ENCODE assay signal across 1 cellular context in genomic region chr12:64403708-64404469, GRCh38.
TF ChIP-seq lines count a peak whose summit lies in the region.

XPOT (plus strand) TSS chr12:64404392; CDS start chr12:64410036, 5,644 bp downstream.

TF ChIP-seq in HepG2, 621 proteins besides CTCF, POLR2A, EP300 and RAD21 (continued from another document and continues in another):
- TF ChIP-seq IRX3 (CRISPR knock-in tag; IDR thresholded peaks at IDR 0.05; ENCODE audit: borderline replicate concordance, low read depth) = no peak
- TF ChIP-seq ZNF580 (CRISPR knock-in tag; IDR thresholded peaks at IDR 0.05; ENCODE audit: borderline replicate concordance, low read depth) = no peak
- no peak for TF ChIP-seq ZNF619 (CRISPR knock-in tag; IDR thresholded peaks at IDR 0.05)
- no peak for TF ChIP-seq KLF12 (CRISPR knock-in tag; IDR thresholded peaks at IDR 0.05; ENCODE audit: borderline replicate concordance)
- TF ChIP-seq TAF1 (CRISPR knock-in tag; IDR thresholded peaks at IDR 0.05) = no peak
- TF ChIP-seq ZNF512 (CRISPR knock-in tag; IDR thresholded peaks at IDR 0.05) = no peak
- peak; percentile 62 for TF ChIP-seq ZNF605 (CRISPR knock-in tag; IDR thresholded peaks at IDR 0.05)
- no peak for TF ChIP-seq DNMT1 (CRISPR knock-in tag; IDR thresholded peaks at IDR 0.05)
- no peak for TF ChIP-seq ZNF572 (CRISPR knock-in tag; IDR thresholded peaks at IDR 0.05)
- 0 out of 2 replicates have a peak, but pooled peaks have one; percentile 30 for TF ChIP-seq CHD2 (IDR thresholded peaks at IDR 0.05; ENCODE audit: low read depth, low read length)
- peak; percentile 77 for TF ChIP-seq SUZ12 (IDR thresholded peaks at IDR 0.05; ENCODE audit: low read depth, low read length)
- TF ChIP-seq NR2C2 (CRISPR knock-in tag; IDR thresholded peaks at IDR 0.05; ENCODE audit: borderline replicate concordance) = 0 out of 2 replicates have a peak, but pooled peaks have one; percentile 45
- no peak for TF ChIP-seq CSRNP1 (CRISPR knock-in tag; IDR thresholded peaks at IDR 0.05)
- TF ChIP-seq BRF2 (CRISPR knock-in tag; IDR thresholded peaks at IDR 0.05) = no peak
- TF ChIP-seq ZMAT3 (CRISPR knock-in tag; conservative IDR thresholded peaks at IDR 0.05) = no peak; the same call in 1 of the 2 replicates
- no peak for TF ChIP-seq CHD4 (IDR thresholded peaks at IDR 0.05; ENCODE audit: borderline replicate concordance, low read length)
- no peak for TF ChIP-seq FOXO1 (CRISPR knock-in tag; IDR thresholded peaks at IDR 0.05)
- peak; percentile 89; the same call in 1 of the 2 replicates for TF ChIP-seq SIN3A (IDR thresholded peaks at IDR 0.05; ENCODE audit: borderline replicate concordance, low read depth, low read length)
- TF ChIP-seq U2AF2 (IDR thresholded peaks at IDR 0.05; ENCODE audit: low read depth, low read length) = no peak
- no peak for TF ChIP-seq HMGXB4 (CRISPR knock-in tag; IDR thresholded peaks at IDR 0.05; ENCODE audit: borderline replicate concordance in 1 of 2, low read depth in 1 of 2)
- TF ChIP-seq BRD4 (CRISPR knock-in tag; IDR thresholded peaks at IDR 0.05) = 0 out of 2 replicates have a peak, but pooled peaks have one; percentile 8
- TF ChIP-seq ZHX1 (CRISPR knock-in tag; IDR thresholded peaks at IDR 0.05; ENCODE audit: low read depth) = no peak
- no peak for TF ChIP-seq ZMYM2 (CRISPR knock-in tag; IDR thresholded peaks at IDR 0.05)
- no peak for TF ChIP-seq ZFYVE20 (CRISPR knock-in tag; IDR thresholded peaks at IDR 0.05; ENCODE audit: borderline replicate concordance, low read depth)
- peak; percentile 34; the same call in 1 of the 2 replicates for TF ChIP-seq SOX5 (CRISPR knock-in tag; IDR thresholded peaks at IDR 0.05; ENCODE audit: borderline replicate concordance)
- TF ChIP-seq ZNF781 (CRISPR knock-in tag; IDR thresholded peaks at IDR 0.05; ENCODE audit: borderline replicate concordance, not compliant biosample characterization) = no peak
- no peak for TF ChIP-seq GTF3A (CRISPR knock-in tag; conservative IDR thresholded peaks at IDR 0.05)
- no peak for TF ChIP-seq MEIS1 (CRISPR knock-in tag; IDR thresholded peaks at IDR 0.05; ENCODE audit: borderline replicate concordance)
- no peak for TF ChIP-seq NBN (conservative IDR thresholded peaks at IDR 0.05)
- no peak for TF ChIP-seq ZNF558 (CRISPR knock-in tag; IDR thresholded peaks at IDR 0.05; ENCODE audit: borderline replicate concordance)
- TF ChIP-seq RFX3 (CRISPR knock-in tag; IDR thresholded peaks at IDR 0.05) = no peak
- no peak for TF ChIP-seq MLXIP (CRISPR knock-in tag; IDR thresholded peaks at IDR 0.05; ENCODE audit: borderline replicate concordance)
- TF ChIP-seq ZNF652 (CRISPR knock-in tag; IDR thresholded peaks at IDR 0.05; ENCODE audit: borderline replicate concordance, low read depth) = no peak
- TF ChIP-seq ZBTB20 (CRISPR knock-in tag; IDR thresholded peaks at IDR 0.05; ENCODE audit: borderline replicate concordance, low read depth) = no peak
- TF ChIP-seq GZF1 (CRISPR knock-in tag; IDR thresholded peaks at IDR 0.05) = no peak; the same call in 1 of the 2 replicates
- TF ChIP-seq CENPT (CRISPR knock-in tag; IDR thresholded peaks at IDR 0.05; ENCODE audit: low read depth) = no peak
- TF ChIP-seq ZNF530 (CRISPR knock-in tag; IDR thresholded peaks at IDR 0.05; ENCODE audit: low read depth) = no peak
- no peak for TF ChIP-seq ZFP1 (CRISPR knock-in tag; IDR thresholded peaks at IDR 0.05)
- no peak for TF ChIP-seq ZSCAN9 (CRISPR knock-in tag; IDR thresholded peaks at IDR 0.05; ENCODE audit: borderline replicate concordance)
- TF ChIP-seq TMF1 (CRISPR knock-in tag; IDR thresholded peaks at IDR 0.05; ENCODE audit: low read depth) = no peak
- no peak for TF ChIP-seq ZNF432 (CRISPR knock-in tag; IDR thresholded peaks at IDR 0.05; ENCODE audit: borderline replicate concordance)
- no peak for TF ChIP-seq ZNF138 (CRISPR knock-in tag; IDR thresholded peaks at IDR 0.05; ENCODE audit: low read depth)
- TF ChIP-seq TGIF2 (CRISPR knock-in tag; IDR thresholded peaks at IDR 0.05) = no peak
- no peak for TF ChIP-seq ZNF280D (CRISPR knock-in tag; IDR thresholded peaks at IDR 0.05)
- TF ChIP-seq ZKSCAN1 (IDR thresholded peaks at IDR 0.05; ENCODE audit: low read length) = no peak
